ENCODE assay signal across 9 cellular contexts in genomic region chr3:182794806-182795369, GRCh38. TPM values are rescaled to one million over a fixed set of nuclear protein-coding genes. Genes with fewer than 3 reads are reported as not detected.
A peak's percentile ranks its signal among the peaks of the same experiment; 100 is the strongest.
DNase-seq lines count a peak whose midpoint lies in the region; ATAC-seq, FAIRE-seq and TF ChIP-seq lines count a peak whose summit lies in the region.
"Had no signal": no experiment of that assay in that cellular context is flagged by ENCODE, and none has a peak within 500 bp of the region (broad histone marks: within the 10 kb centered on the region; RNA-seq: fewer than 3 reads in every experiment).

No MANE protein-coding gene starts in this region.

- DNase-seq in activated CD4-positive, alpha-beta T cell treated with anti-CD3 and anti-CD28 coated beads for 36 hours: no peak
- DNase-seq in activated CD4-positive, alpha-beta T cell treated with anti-CD3 and anti-CD28 coated beads, Interleukin-2, amount 50 U/mL, for 48 hours: no peak
- DNase-seq in kidney (no peak), thoracic aorta (ENCODE audit: low spot score) (no peak), NCI-H1694 (lab: John Stamatoyannopoulos, UW) (no peak), NCI-H187 treated with DMSO at 0.1 percent for 48 hours (lab: John Stamatoyannopoulos, UW) (no peak)

- H3K4me1 ChIP-seq in kidney (ENCODE audit: control insufficient read depth in 1 of 2, insufficient read depth in 1 of 2, low read depth in 1 of 2, low read length in 2 of 2) (peaks cover 0 to 2% of the 10 kb centered on the region in 2 donors), thoracic aorta (ENCODE audit: control insufficient read depth in 1 of 2, low read depth in 2 of 2) (peaks cover 14 to 21% of the 10 kb centered on the region in 2 donors)

- intact Hi-C loops in activated CD4-positive, alpha-beta T cell treated with anti-CD3 and anti-CD28 coated beads for 36 hours (cut with DNase I, micrococcal nuclease): loop anchor here (1.0 to 10.0 kb wide), 9 partner anchors 42 to 1880 kb away; partner anchors contain the start of genes ABCC5 (in 1 of the 2), DCUN1D1 (in 1 of the 2), FXR1 (in 1 of the 2) and KLHL24 (in 1 of the 2)
- intact Hi-C loops in kidney (cut with DNase I): no loop called here

- H3K9ac ChIP-seq in kidney (ENCODE audit: low read length in 2 of 2): peak overlapping the region; percentile 87 to 90

- TF ChIP-seq CTCF in kidney (IDR thresholded peaks at IDR 0.05; ENCODE audit: borderline replicate concordance, extremely low read depth, insufficient read depth) (no peak), thoracic aorta (IDR thresholded peaks at IDR 0.05) (no peak)

- H3K27ac ChIP-seq in kidney (ENCODE audit: low read depth in 2 of 2, low read length in 2 of 2) (peak overlapping the region in 1 of 2 donors; percentile 78), thoracic aorta (peak overlapping the region in 1 of 2 donors; percentile 79)

- peaks cover 18% of the 10 kb centered on the region for H3K36me3 Mint-ChIP-seq in activated CD4-positive, alpha-beta T cell treated with anti-CD3 and anti-CD28 coated beads for 36 hours (ENCODE audit: low read depth)
- H3K36me3 Mint-ChIP-seq in activated T-helper 17 cell treated with anti-CD3 and anti-CD28 coated beads, Interleukin-2, amount 50 U/mL, for 72 hours (ENCODE audit: low read depth): peaks cover 49% of the 10 kb centered on the region

- no peaks in the 10 kb centered on the region for H3K9me3 Mint-ChIP-seq in activated CD4-positive, alpha-beta T cell treated with anti-CD3 and anti-CD28 coated beads for 36 hours (ENCODE audit: low read depth)
- no peaks in the 10 kb centered on the region for H3K9me3 Mint-ChIP-seq in activated T-helper 17 cell treated with anti-CD3 and anti-CD28 coated beads, Interleukin-2, amount 50 U/mL, for 72 hours

- H3K4me3 ChIP-seq in kidney (ENCODE audit: low read length in 2 of 2) (peak overlapping the region; percentile 77 to 94), thoracic aorta (peak overlapping the region; percentile 89)

- ATAC-seq in activated CD4-positive, alpha-beta T cell treated with anti-CD3 and anti-CD28 coated beads for 36 hours: no peak
- no peak for ATAC-seq in activated T-helper 17 cell treated with anti-CD3 and anti-CD28 coated beads, Interleukin-2, amount 50 U/mL, for 72 hours (replicated peaks)
- ATAC-seq in thoracic aorta (ENCODE audit: insufficient number of reproducible peaks, low FRiP score, low read depth): no peak
- no peak for ATAC-seq in HG02678 (IDR thresholded peaks at IDR 0.05; ENCODE audit: unreplicated experiment)

- no peaks in the 10 kb centered on the region for H3K9me3 ChIP-seq in kidney (ENCODE audit: control insufficient read depth in 1 of 2, low read length in 2 of 2)
- H3K9me3 ChIP-seq in thoracic aorta: no peaks in the 10 kb centered on the region

- H3K4me1 Mint-ChIP-seq in activated CD4-positive, alpha-beta T cell treated with anti-CD3 and anti-CD28 coated beads for 36 hours: peaks cover 33% of the 10 kb centered on the region
- H3K4me1 Mint-ChIP-seq in activated T-helper 17 cell treated with anti-CD3 and anti-CD28 coated beads, Interleukin-2, amount 50 U/mL, for 72 hours: peaks cover 21% of the 10 kb centered on the region

- H3K27me3 Mint-ChIP-seq in activated CD4-positive, alpha-beta T cell treated with anti-CD3 and anti-CD28 coated beads for 36 hours: no peaks in the 10 kb centered on the region
- H3K27me3 Mint-ChIP-seq in activated T-helper 17 cell treated with anti-CD3 and anti-CD28 coated beads, Interleukin-2, amount 50 U/mL, for 72 hours: no peaks in the 10 kb centered on the region

- CTCF ChIA-PET in activated CD4-positive, alpha-beta T cell treated with anti-CD3 and anti-CD28 coated beads for 36 hours (lab: Charles Lee): interaction anchor here (0.7 to 1.5 kb wide), 6 partner anchors 10 to 1094 kb away, joined by 3 to 6 read pairs (median 4); no protein-coding TSS in a partner anchor

- FAIRE-seq in kidney (lab: Jason Lieb, UNC): no peak
- FAIRE-seq: G401.6 had no signal

- H3K27ac Mint-ChIP-seq in activated CD4-positive, alpha-beta T cell treated with anti-CD3 and anti-CD28 coated beads for 36 hours: peak overlapping the region; percentile 99
- peak overlapping the region; percentile 98 for H3K27ac Mint-ChIP-seq in activated T-helper 17 cell treated with anti-CD3 and anti-CD28 coated beads, Interleukin-2, amount 50 U/mL, for 72 hours

- H3K36me3 ChIP-seq in kidney (ENCODE audit: control insufficient read depth in 1 of 2, insufficient read depth in 2 of 2, low read length in 2 of 2): no peaks in the 10 kb centered on the region
- no peaks in the 10 kb centered on the region for H3K36me3 ChIP-seq in thoracic aorta

- no peaks in the 10 kb centered on the region for H3K27me3 ChIP-seq in thoracic aorta (replicated peaks; ENCODE audit: insufficient read depth)

- POLR2A ChIA-PET in activated CD4-positive, alpha-beta T cell treated with anti-CD3 and anti-CD28 coated beads for 36 hours (lab: Charles Lee): interaction anchor here (0.6 kb wide), 1 partner anchor 96 kb away, joined by 6 read pairs; no protein-coding TSS in a partner anchor

- peak overlapping the region; percentile 96 for H3K4me3 Mint-ChIP-seq in activated CD4-positive, alpha-beta T cell treated with anti-CD3 and anti-CD28 coated beads for 36 hours
- H3K4me3 Mint-ChIP-seq in activated T-helper 17 cell treated with anti-CD3 and anti-CD28 coated beads, Interleukin-2, amount 50 U/mL, for 72 hours: peak overlapping the region; percentile 95

RNA-seq across cellular contexts. Expression of gene ATP11B, which starts 1.6 kb away (rescaled TPM):
- 10 to 100 TPM; 64.6 to 86.7 TPM for total RNA-seq in activated CD4-positive, alpha-beta T cell treated with anti-CD3 and anti-CD28 coated beads for 36 hours
- 10 to 100 TPM; 69.1 to 80.3 TPM for total RNA-seq in activated T-helper 17 cell treated with anti-CD3 and anti-CD28 coated beads, Interleukin-2, amount 50 U/mL, for 72 hours
- total RNA-seq in kidney (65.0 TPM), thoracic aorta (10 to 100 TPM; 68.8 to 68.9 TPM)
- 8.0 TPM for polyA plus RNA-seq in kidney (ENCODE audit: insufficient read depth, low read depth, low replicate concordance)
